15 cellular contexts compared by ENCODE assay signal in the genomic region with DNA sequence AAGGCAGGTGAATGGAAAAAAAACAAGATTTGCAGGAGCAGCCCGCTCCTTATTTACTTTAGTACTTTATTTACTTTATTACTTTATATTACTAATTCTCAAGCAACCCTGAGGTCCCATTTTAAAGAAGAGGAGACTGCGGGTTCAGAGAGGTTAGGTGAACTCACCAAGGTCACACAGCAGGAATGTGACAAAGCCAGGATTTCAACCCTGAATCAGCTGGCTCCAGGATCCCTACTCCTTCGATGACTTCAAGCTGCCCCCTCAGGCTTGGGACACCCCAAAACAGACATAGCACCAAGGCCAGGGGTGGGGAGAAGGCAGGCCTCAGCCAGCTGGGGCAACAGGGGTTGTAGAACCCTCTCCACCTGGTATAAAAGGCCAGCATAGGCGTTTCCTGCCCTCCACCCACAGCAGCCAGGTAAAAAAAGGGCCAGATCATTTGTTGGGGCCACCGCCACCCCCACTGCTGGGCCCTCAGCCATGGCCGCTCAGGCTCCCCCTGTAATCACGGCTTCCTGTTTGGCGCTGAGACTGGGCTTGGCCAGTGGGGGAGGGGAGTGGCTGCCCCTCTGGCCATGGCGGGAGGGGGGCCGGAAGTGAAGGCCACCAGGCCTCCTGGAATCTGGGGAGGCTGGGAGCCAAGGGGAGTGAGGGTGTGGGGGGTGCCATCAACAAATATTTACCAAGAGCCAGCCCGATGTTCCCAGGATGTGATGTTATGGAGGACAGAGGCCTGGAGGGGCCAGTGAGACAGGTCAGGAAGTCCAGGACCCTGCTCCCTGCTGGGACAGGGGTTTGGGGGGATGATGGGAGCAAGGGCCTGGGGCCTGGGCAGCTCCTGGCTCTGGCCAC. TPM values are rescaled to one million over a fixed set of nuclear protein-coding genes. Genes with fewer than 3 reads are reported as not detected.
DNase-seq lines count a peak whose midpoint lies in the region; ATAC-seq and TF ChIP-seq lines count a peak whose summit lies in the region.
"Had no signal": no experiment of that assay in that cellular context is flagged by ENCODE, and none has a peak within 500 bp of the region (broad histone marks: within the 10 kb centered on the region; RNA-seq: fewer than 3 reads in every experiment).

No MANE protein-coding gene starts in this region.

- H3K36me3 ChIP-seq in HUES64 (ENCODE audit: insufficient read depth, low read length) (no peaks in the 10 kb centered on the region), colonic mucosa (no peaks in the 10 kb centered on the region), gastrocnemius medialis (no peaks in the 10 kb centered on the region)
- no peaks in the 10 kb centered on the region for H3K36me3 ChIP-seq in CD8-positive, alpha-beta T cell (ENCODE audit: insufficient read depth, low read length)
- no peaks in the 10 kb centered on the region for H3K36me3 ChIP-seq in effector memory CD4-positive, alpha-beta T cell (ENCODE audit: control insufficient read depth, insufficient read depth, low read length)

- WGBS in HUES64: 64% methylated on average over 10 of the region's 11 CpGs

- peaks cover 25% of the 10 kb centered on the region for H3K27me3 Mint-ChIP-seq in CD8-positive, alpha-beta T cell (ENCODE audit: low read depth)

- in situ Hi-C loops in gastrocnemius medialis (cut with MboI; ENCODE audit: low sequenced_read_pairs in 4 of 4): no loop called here

- H3K27ac ChIP-seq in HUES64 (ENCODE audit: low read depth, low read length): peak overlapping the region; percentile 60
- H3K27ac ChIP-seq in colonic mucosa: no peak overlapping the region
- H3K27ac ChIP-seq in gastrocnemius medialis: peak overlapping the region; percentile 45 to 67 (median 63)
- no peak overlapping the region for H3K27ac ChIP-seq in CD8-positive, alpha-beta T cell (ENCODE audit: low read depth, low read length)
- H3K27ac ChIP-seq in effector memory CD4-positive, alpha-beta T cell (ENCODE audit: insufficient read depth, low read length, poor library complexity, severe bottlenecking): no peak overlapping the region
- H3K27ac ChIP-seq: HL-60 had no signal

- TF ChIP-seq POLR2A in gastrocnemius medialis (IDR thresholded peaks at IDR 0.05): no peak

- intact Hi-C loops in colonic mucosa (cut with DNase I): no loop called here
- intact Hi-C loops in gastrocnemius medialis (cut with DNase I; ENCODE audit: low total_unique reads): no loop called here
- intact Hi-C loops in CD8-positive, alpha-beta T cell (cut with DNase I, micrococcal nuclease): no loop called here

- no peak overlapping the region for H3K4me3 ChIP-seq in HUES64 (ENCODE audit: low read length)
- H3K4me3 ChIP-seq in colonic mucosa: no peak overlapping the region
- no peak overlapping the region for H3K4me3 ChIP-seq in gastrocnemius medialis
- no peak overlapping the region for H3K4me3 ChIP-seq in CD8-positive, alpha-beta T cell (ENCODE audit: low read depth, low read length)
- H3K4me3 ChIP-seq in effector memory CD4-positive, alpha-beta T cell (ENCODE audit: insufficient read depth, low read depth, low read length, poor library complexity, severe bottlenecking): no peak overlapping the region

- TF ChIP-seq CTCF in colonic mucosa (IDR thresholded peaks at IDR 0.05) (no peak), gastrocnemius medialis (IDR thresholded peaks at IDR 0.05 in 4 of 5, conservative IDR thresholded peaks at IDR 0.05 in 1 of 5) (no peak)
- no peak for TF ChIP-seq CTCF in CD8-positive, alpha-beta T cell (IDR thresholded peaks at IDR 0.05)

- H3K27ac Mint-ChIP-seq in CD8-positive, alpha-beta T cell: no peak overlapping the region
- H3K27ac Mint-ChIP-seq: activated CD4-positive, alpha-beta memory T cell treated with anti-CD3 and anti-CD28 coated beads, Interleukin-2, amount 10 ng/mL, durations not matched to agents 7 days and 5 days; activated naive CD8-positive, alpha-beta T cell; CD14-positive monocyte had no signal

- ATAC-seq in left lobe of liver: peak; percentile 46
- peak in 1 of 2 donors; percentile 31 for ATAC-seq in gastrocnemius medialis
- no peak for ATAC-seq in CD8-positive, alpha-beta T cell
- ATAC-seq in GM18868 (IDR thresholded peaks at IDR 0.05; ENCODE audit: unreplicated experiment): no peak

- H3K36me3 Mint-ChIP-seq in CD8-positive, alpha-beta T cell: no peaks in the 10 kb centered on the region
- H3K36me3 Mint-ChIP-seq: activated naive CD8-positive, alpha-beta T cell; CD14-positive monocyte had no signal

- CTCF ChIA-PET in CD8-positive, alpha-beta T cell (lab: Charles Lee): no interaction called here

- H3K9ac ChIP-seq in HUES64 (ENCODE audit: low read depth, low read length): no peak overlapping the region
- peak overlapping the region; percentile 8 to 12 for H3K9ac ChIP-seq in colonic mucosa (ENCODE audit: low read depth in 2 of 2, low read length in 2 of 2)

- no peak overlapping the region for H3K4me3 Mint-ChIP-seq in CD8-positive, alpha-beta T cell
- H3K4me3 Mint-ChIP-seq: activated CD4-positive, alpha-beta memory T cell treated with anti-CD3 and anti-CD28 coated beads, Interleukin-2, amount 10 ng/mL, durations not matched to agents 7 days and 5 days; activated naive CD8-positive, alpha-beta T cell; CD14-positive monocyte had no signal

- H3K4me1 Mint-ChIP-seq in CD8-positive, alpha-beta T cell (ENCODE audit: low read depth): no peaks in the 10 kb centered on the region

- POLR2A ChIA-PET in CD8-positive, alpha-beta T cell (lab: Charles Lee): no interaction called here

- peaks cover under 1% of the 10 kb centered on the region; the same call in 1 of the 2 replicates for H3K27me3 ChIP-seq in HUES64 (ENCODE audit: insufficient read depth, low read length)
- no peaks in the 10 kb centered on the region for H3K27me3 ChIP-seq in colonic mucosa
- H3K27me3 ChIP-seq in gastrocnemius medialis: no peaks in the 10 kb centered on the region
- H3K27me3 ChIP-seq in CD8-positive, alpha-beta T cell (ENCODE audit: insufficient read depth, low read length): peaks cover 7% of the 10 kb centered on the region
- H3K27me3 ChIP-seq in effector memory CD4-positive, alpha-beta T cell (replicated peaks; ENCODE audit: control insufficient read depth, insufficient read depth, low read length, poor library complexity, severe bottlenecking): peaks cover 4% of the 10 kb centered on the region

- H3K9me3 ChIP-seq in HUES64 (ENCODE audit: insufficient read depth, low read depth, low read length) (no peaks in the 10 kb centered on the region), colonic mucosa (no peaks in the 10 kb centered on the region), gastrocnemius medialis (no peaks in the 10 kb centered on the region)
- H3K9me3 ChIP-seq in CD8-positive, alpha-beta T cell (ENCODE audit: low read length): no peaks in the 10 kb centered on the region
- no peaks in the 10 kb centered on the region for H3K9me3 ChIP-seq in effector memory CD4-positive, alpha-beta T cell (ENCODE audit: control insufficient read depth, low read length)

- peaks cover 16% of the 10 kb centered on the region for H3K4me1 ChIP-seq in HUES64 (ENCODE audit: insufficient read depth, low read length)
- no peaks in the 10 kb centered on the region for H3K4me1 ChIP-seq in colonic mucosa
- peaks cover 0 to 7% of the 10 kb centered on the region in 2 donors for H3K4me1 ChIP-seq in gastrocnemius medialis
- H3K4me1 ChIP-seq in CD8-positive, alpha-beta T cell (ENCODE audit: insufficient read depth, low read length): no peaks in the 10 kb centered on the region
- no peaks in the 10 kb centered on the region for H3K4me1 ChIP-seq in effector memory CD4-positive, alpha-beta T cell (ENCODE audit: control insufficient read depth, insufficient read depth, low read length, poor library complexity, severe bottlenecking)

- H3K9me3 Mint-ChIP-seq in CD8-positive, alpha-beta T cell: no peaks in the 10 kb centered on the region
- H3K9me3 Mint-ChIP-seq: activated CD4-positive, alpha-beta memory T cell treated with anti-CD3 and anti-CD28 coated beads, Interleukin-2, amount 10 ng/mL, durations not matched to agents 7 days and 5 days had no signal

- DNase-seq in colonic mucosa (no peak), left lobe of liver (ENCODE audit: low spot score) (no peak), gastrocnemius medialis (no peak), NOMO-1 (lab: John Stamatoyannopoulos, UW; ENCODE audit: unreplicated experiment in 2 of 2) (no peak)
- DNase-seq in CD8-positive, alpha-beta T cell: no peak
- no peak for DNase-seq in effector memory CD4-positive, alpha-beta T cell
- DNase-seq: activated CD4-positive, alpha-beta memory T cell treated with anti-CD3 and anti-CD28 coated beads, Interleukin-2, amount 10 ng/mL, durations not matched to agents 7 days and 5 days; NCI-H1105; occipital lobe; stimulated activated CD4-positive, alpha-beta T cell treated with anti-CD3 and anti-CD28 coated beads, Interleukin-4, amount 100 ng/mL, for 24 hours had no signal

RNA-seq across cellular contexts. Expression of a gene that starts 6.5 kb away (rescaled TPM):
- 33.0 TPM for polyA plus RNA-seq in HUES64 (2013, experiment 1 of 2)
- polyA plus RNA-seq in HUES64 (2013, experiment 2 of 2): 58.1 TPM
- total RNA-seq in colonic mucosa (10 to 100 TPM; 15.2 to 24.2 TPM), left lobe of liver (17.1 TPM), gastrocnemius medialis (1 to 10 TPM; 2.7 to 5.6 (median 3.0) TPM)
- total RNA-seq in CD8-positive, alpha-beta T cell: not detected
- total RNA-seq: activated CD4-positive, alpha-beta memory T cell treated with anti-CD3 and anti-CD28 coated beads, Interleukin-2, amount 10 ng/mL, durations not matched to agents 7 days and 5 days had no signal

Comparison
In these comparisons a context has a peak if more than half of its experiments do, and no peak if none do; other contexts are left out.
1. H3K27ac ChIP-seq: peak in HUES64 (single experiment) and gastrocnemius medialis (4 of 4); none in colonic mucosa (single experiment), CD8-positive, alpha-beta T cell (single experiment) and effector memory CD4-positive, alpha-beta T cell (single experiment).